ENCODE assay signal across 24 cellular contexts in the genomic region with DNA sequence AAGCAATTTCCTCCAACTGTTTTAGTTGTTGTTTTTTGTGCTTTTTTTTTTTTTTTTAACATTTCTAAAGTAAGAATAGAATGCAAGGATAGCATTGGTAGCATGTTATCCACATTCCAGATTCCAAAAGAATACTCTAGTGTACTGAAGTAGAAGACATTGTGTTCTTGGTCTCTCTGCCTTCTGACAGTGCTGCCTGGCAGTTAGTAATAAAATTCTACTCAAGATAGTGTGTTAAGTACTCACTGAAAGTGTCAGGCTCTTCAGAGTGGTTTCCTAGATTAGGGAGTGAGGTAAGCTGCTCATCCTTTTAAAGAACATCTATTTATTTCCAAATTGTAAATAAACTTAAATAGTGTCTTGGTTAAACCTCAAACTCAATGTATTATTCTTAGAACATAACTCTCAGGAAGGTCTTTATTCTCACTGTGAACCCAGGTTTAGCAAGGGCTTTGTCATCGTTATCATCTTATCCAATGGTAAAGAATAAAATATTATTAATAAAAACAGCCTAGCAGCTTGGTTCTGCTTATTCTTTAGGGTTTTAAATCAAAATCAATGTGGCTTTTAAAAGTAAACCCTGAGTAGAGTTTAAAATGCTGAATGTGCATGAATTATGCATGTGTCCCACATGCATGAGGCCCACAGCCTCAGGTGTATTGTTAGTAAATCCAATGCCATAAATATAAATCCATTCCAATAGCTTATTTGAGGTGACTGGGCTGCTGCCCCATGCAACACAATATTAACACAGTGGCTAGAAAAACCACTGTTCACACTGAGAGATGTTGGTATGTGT.
"Had no signal": no experiment of that assay in that cellular context is flagged by ENCODE, and none has a peak within 500 bp of the region (broad histone marks: within the 10 kb centered on the region; RNA-seq: fewer than 3 reads in every experiment).

No MANE protein-coding gene starts in this region.

- H3K4me1 Mint-ChIP-seq: activated B cell treated with CpG ODN at 0.5 μM for 24 hours; activated CD4-positive, alpha-beta T cell treated with anti-CD3 and anti-CD28 coated beads, Interleukin-2, amount 10 ng/mL, durations not matched to agents 24 days and 14 days; activated naive CD8-positive, alpha-beta T cell treated with anti-CD3 and anti-CD28 coated beads, Interleukin-2, amount 50 U/mL, for 24 hours; brain; T-helper 17 cell had no signal

- H3K27ac Mint-ChIP-seq: activated B cell treated with CpG ODN at 0.5 μM for 24 hours; activated CD4-positive, alpha-beta T cell treated with anti-CD3 and anti-CD28 coated beads, Interleukin-2, amount 10 ng/mL, durations not matched to agents 24 days and 14 days; activated CD8-positive, alpha-beta memory T cell treated with anti-CD3 and anti-CD28 coated beads, Interleukin-2, amount 10 ng/mL, durations not matched to agents 7 days and 5 days; activated naive CD4-positive, alpha-beta T cell treated with anti-CD3 and anti-CD28 coated beads, Interleukin-2, amount 50 U/mL, for 72 hours; activated naive CD8-positive, alpha-beta T cell treated with anti-CD3 and anti-CD28 coated beads, Interleukin-2, amount 50 U/mL, for 24 hours; activated T-cell treated with anti-CD3 and anti-CD28 coated beads, Interleukin-2, amount 50 U/mL, for 24 hours; brain; T-helper 17 cell had no signal

- FAIRE-seq: astrocyte had no signal

- H3K27me3 Mint-ChIP-seq: activated B cell treated with CpG ODN at 0.5 μM for 24 hours; activated CD4-positive, alpha-beta T cell treated with anti-CD3 and anti-CD28 coated beads, Interleukin-2, amount 10 ng/mL, durations not matched to agents 24 days and 14 days; activated CD8-positive, alpha-beta memory T cell treated with anti-CD3 and anti-CD28 coated beads, Interleukin-2, amount 10 ng/mL, durations not matched to agents 7 days and 5 days; activated naive CD8-positive, alpha-beta T cell treated with anti-CD3 and anti-CD28 coated beads, Interleukin-2, amount 50 U/mL, for 24 hours; activated T-cell treated with anti-CD3 and anti-CD28 coated beads, Interleukin-2, amount 50 U/mL, for 24 hours; brain; T-helper 17 cell had no signal

- ATAC-seq: activated CD8-positive, alpha-beta memory T cell treated with anti-CD3 and anti-CD28 coated beads, Interleukin-2, amount 10 ng/mL, durations not matched to agents 7 days and 5 days; activated naive CD4-positive, alpha-beta T cell treated with anti-CD3 and anti-CD28 coated beads, Interleukin-2, amount 50 U/mL, for 72 hours; activated naive CD8-positive, alpha-beta T cell treated with anti-CD3 and anti-CD28 coated beads, Interleukin-2, amount 50 U/mL, for 24 hours; Panc1; T-helper 17 cell had no signal

- DNase-seq: activated B cell treated with CpG ODN at 0.5 μM for 24 hours; activated CD4-positive, alpha-beta T cell treated with anti-CD3 and anti-CD28 coated beads for 1 hour; activated CD4-positive, alpha-beta T cell treated with anti-CD3 and anti-CD28 coated beads, Interleukin-2, amount 10 ng/mL, durations not matched to agents 24 days and 14 days; activated CD4-positive, alpha-beta T cell treated with anti-CD3 and anti-CD28 coated beads, Interleukin-2, amount 50 U/mL, for 48 hours; activated CD8-positive, alpha-beta memory T cell treated with anti-CD3 and anti-CD28 coated beads, Interleukin-2, amount 10 ng/mL, durations not matched to agents 7 days and 5 days; activated effector memory CD4-positive, alpha-beta T cell treated with anti-CD3 and anti-CD28 coated beads, Interleukin-2, amount 50 U/mL, for 16 hours; activated naive CD4-positive, alpha-beta T cell treated with Interleukin-2 at 50 U/mL for 16 hours; activated naive CD8-positive, alpha-beta T cell treated with anti-CD3 and anti-CD28 coated beads, Interleukin-2, amount 50 U/mL, for 24 hours; activated T-cell treated with anti-CD3 and anti-CD28 coated beads, Interleukin-2, amount 50 U/mL, for 24 hours; amygdala; KG1; NCI-H1930; NCI-H345; NCI-H510A treated with DMSO at 0.1 percent for 48 hours; NK-92 treated with Interleukin-12 subunit alpha and Interleukin-12 subunit beta, amount 100 ng/mL, for 24 hours; OCI-M1; RPMI8226; SHP77 treated with DMSO at 0.1 percent for 48 hours; T-helper 17 cell; T-helper 9 cell had no signal

- H3K9me3 Mint-ChIP-seq: activated B cell treated with CpG ODN at 0.5 μM for 24 hours; activated CD4-positive, alpha-beta T cell treated with anti-CD3 and anti-CD28 coated beads, Interleukin-2, amount 10 ng/mL, durations not matched to agents 24 days and 14 days; activated naive CD8-positive, alpha-beta T cell treated with anti-CD3 and anti-CD28 coated beads, Interleukin-2, amount 50 U/mL, for 24 hours; brain had no signal

- H3K36me3 Mint-ChIP-seq: activated CD8-positive, alpha-beta memory T cell treated with anti-CD3 and anti-CD28 coated beads, Interleukin-2, amount 10 ng/mL, durations not matched to agents 7 days and 5 days; activated naive CD4-positive, alpha-beta T cell treated with anti-CD3 and anti-CD28 coated beads, Interleukin-2, amount 50 U/mL, for 72 hours; brain had no signal

- H3K4me3 Mint-ChIP-seq: activated B cell treated with CpG ODN at 0.5 μM for 24 hours; activated CD4-positive, alpha-beta T cell treated with anti-CD3 and anti-CD28 coated beads, Interleukin-2, amount 10 ng/mL, durations not matched to agents 24 days and 14 days; activated CD8-positive, alpha-beta memory T cell treated with anti-CD3 and anti-CD28 coated beads, Interleukin-2, amount 10 ng/mL, durations not matched to agents 7 days and 5 days; activated naive CD8-positive, alpha-beta T cell treated with anti-CD3 and anti-CD28 coated beads, Interleukin-2, amount 50 U/mL, for 24 hours; activated T-cell treated with anti-CD3 and anti-CD28 coated beads, Interleukin-2, amount 50 U/mL, for 24 hours; brain; T-helper 17 cell had no signal
